Comparison of ENCODE assay signal across 1 cellular context in genomic region chr10:84224411-84225028, GRCh38.
TF ChIP-seq lines count a peak whose summit lies in the region.

No MANE protein-coding gene starts in this region.

TF ChIP-seq in K562, 482 proteins besides CTCF, POLR2A, EP300 and RAD21 (continued from another document):
- no peak for TF ChIP-seq IRF1 (CRISPR knock-in tag; IDR thresholded peaks at IDR 0.05; ENCODE audit: borderline replicate concordance)
- no peak for TF ChIP-seq PHF21A (IDR thresholded peaks at IDR 0.05; ENCODE audit: borderline replicate concordance, low read depth)
- TF ChIP-seq MAFG (tag; conservative IDR thresholded peaks at IDR 0.05) = no peak
- TF ChIP-seq TAL1 (IDR thresholded peaks at IDR 0.05) = no peak
- no peak for TF ChIP-seq NFYB (IDR thresholded peaks at IDR 0.05; ENCODE audit: extremely low read depth, insufficient read length)
- no peak for TF ChIP-seq HINFP (tag; conservative IDR thresholded peaks at IDR 0.05; ENCODE audit: low read depth)
- no peak for TF ChIP-seq ZNF280B (CRISPR knock-in tag; IDR thresholded peaks at IDR 0.05)
- peak; percentile 92 for TF ChIP-seq REST (CRISPR knock-in tag; IDR thresholded peaks at IDR 0.05; ENCODE audit: low read depth)
- no peak for TF ChIP-seq NR2C1 (IDR thresholded peaks at IDR 0.05)
- no peak for TF ChIP-seq NR2C1 (tag; IDR thresholded peaks at IDR 0.05)
- no peak for TF ChIP-seq PPARD (CRISPR knock-in tag; IDR thresholded peaks at IDR 0.05)
- TF ChIP-seq JUN (IDR thresholded peaks at IDR 0.05; ENCODE audit: borderline replicate concordance, low read depth, low read length) = no peak
- TF ChIP-seq JUN (CRISPR knock-in tag; IDR thresholded peaks at IDR 0.05; ENCODE audit: borderline replicate concordance) = no peak
- no peak for TF ChIP-seq ZNF134 (CRISPR knock-in tag; conservative IDR thresholded peaks at IDR 0.05)
- no peak for TF ChIP-seq NUFIP1 (IDR thresholded peaks at IDR 0.05; ENCODE audit: partially characterized antibody)
- no peak for TF ChIP-seq KLF1 (tag; IDR thresholded peaks at IDR 0.05)
- TF ChIP-seq CC2D1A (IDR thresholded peaks at IDR 0.05) = no peak
- no peak for TF ChIP-seq CEBPG (CRISPR knock-in tag; IDR thresholded peaks at IDR 0.05)
- TF ChIP-seq CEBPG (tag; conservative IDR thresholded peaks at IDR 0.05 in 1 of 2, IDR thresholded peaks at IDR 0.05 in 1 of 2) = no peak
- TF ChIP-seq ZNF197 (CRISPR knock-in tag; IDR thresholded peaks at IDR 0.05; ENCODE audit: low read depth) = no peak
